Comparison of ENCODE assay signal across 8 cellular contexts in genomic region chr20:10837901-10838300, GRCh38.
"Had no signal": no experiment of that assay in that cellular context is flagged by ENCODE, and none has a peak within 500 bp of the region (broad histone marks: within the 10 kb centered on the region; RNA-seq: fewer than 3 reads in every experiment).

No MANE protein-coding gene starts in this region.

- H3K4me3 Mint-ChIP-seq: HFFc6, IgD-negative memory B cell had no signal

- FAIRE-seq: HepG2 had no signal

- H3K27ac ChIP-seq: GM23248, HL-60 had no signal

- H3K9me3 ChIP-seq: HAP-1 had no signal

- H2AFZ ChIP-seq: GM23248 had no signal

- H3K27me3 Mint-ChIP-seq: IgD-negative memory B cell had no signal

- H3K36me3 ChIP-seq: HAP-1 had no signal

- H3K4me1 Mint-ChIP-seq: IgD-negative memory B cell had no signal

- DNase-seq: GM23248, GOT3, H7, HFFc6 had no signal

- H3K4me1 ChIP-seq: HAP-1 had no signal

- H3K4me3 ChIP-seq: GM23248, HAP-1 had no signal

- H3K27ac Mint-ChIP-seq: HFFc6, IgD-negative memory B cell had no signal

- H3K9ac ChIP-seq: GM23248 had no signal
